Comparison of ENCODE assay signal across 1 cellular context in genomic region chr14:61690982-61691381, GRCh38.
TF ChIP-seq lines count a peak whose summit lies in the region.

No MANE protein-coding gene starts in this region.

TF ChIP-seq in K562, 482 proteins besides CTCF, POLR2A, EP300 and RAD21:
- TF ChIP-seq CUX1 (CRISPR knock-in tag; IDR thresholded peaks at IDR 0.05), result no peak
- no peak for TF ChIP-seq EP400 (IDR thresholded peaks at IDR 0.05)
- peak; percentile 22; the same call in 1 of the 2 replicates for TF ChIP-seq CBFA2T2 (conservative IDR thresholded peaks at IDR 0.05)
- peak; percentile 53 for TF ChIP-seq CBFA2T3 (IDR thresholded peaks at IDR 0.05)
- peak; percentile 94 for TF ChIP-seq HMBOX1 (IDR thresholded peaks at IDR 0.05)
- TF ChIP-seq TAL1 (IDR thresholded peaks at IDR 0.05), result 0 out of 2 replicates have a peak, but pooled peaks have one; percentile 22
- TF ChIP-seq SMARCA4 (IDR thresholded peaks at IDR 0.05), result peak; percentile 44; the same call in 1 of the 2 replicates
- no peak for TF ChIP-seq PHF21A (IDR thresholded peaks at IDR 0.05; ENCODE audit: borderline replicate concordance, low read depth)
- no peak for TF ChIP-seq FOXO4 (CRISPR knock-in tag; IDR thresholded peaks at IDR 0.05)
- no peak for TF ChIP-seq ATF2 (CRISPR knock-in tag; IDR thresholded peaks at IDR 0.05)
- TF ChIP-seq DPF2 (IDR thresholded peaks at IDR 0.05), result 0 out of 2 replicates have a peak, but pooled peaks have one; percentile 36
- no peak for TF ChIP-seq CCNT2 (IDR thresholded peaks at IDR 0.05; ENCODE audit: borderline replicate concordance, extremely low read depth, insufficient read length, low read depth, low read length)
- 0 out of 2 replicates have a peak, but pooled peaks have one; percentile 37 for TF ChIP-seq SMARCE1 (IDR thresholded peaks at IDR 0.05)
- peak; percentile 61 for TF ChIP-seq ARID1B (IDR thresholded peaks at IDR 0.05)
- no peak for TF ChIP-seq GTF3C2 (IDR thresholded peaks at IDR 0.05; ENCODE audit: borderline replicate concordance, extremely low read depth, insufficient read length)
